22 cellular contexts compared by ENCODE assay signal in genomic region chr1:8063298-8064068, GRCh38. TPM values are rescaled to one million over a fixed set of nuclear protein-coding genes. Genes with fewer than 3 reads are reported as not detected.
DNase-seq lines count a peak whose midpoint lies in the region; ATAC-seq and TF ChIP-seq lines count a peak whose summit lies in the region.
"Had no signal": no experiment of that assay in that cellular context is flagged by ENCODE, and none has a peak within 500 bp of the region (broad histone marks: within the 10 kb centered on the region; RNA-seq: fewer than 3 reads in every experiment).

No MANE protein-coding gene starts in this region.

- H3K27me3 ChIP-seq in left ventricle myocardium inferior (ENCODE audit: low read depth), result no peaks in the 10 kb centered on the region
- no peaks in the 10 kb centered on the region for H3K27me3 ChIP-seq in trophoblast cell (ENCODE audit: insufficient read depth, low read length)
- H3K27me3 ChIP-seq: foreskin keratinocyte, right lobe of liver had no signal

- H3K4ac ChIP-seq in trophoblast cell (ENCODE audit: low read depth, low read length), result no peak overlapping the region

- H3K4me1 ChIP-seq in left ventricle myocardium inferior (no peaks in the 10 kb centered on the region), trophoblast cell (ENCODE audit: control insufficient read depth in 1 of 2, insufficient read depth in 2 of 2, low read length in 2 of 2) (peaks cover 8 to 12% of the 10 kb centered on the region in 2 experiments)
- H3K4me1 ChIP-seq: right lobe of liver had no signal

- H2AFZ ChIP-seq in trophoblast cell (ENCODE audit: insufficient read depth, low read length, poor library complexity), result no peak overlapping the region

- H3K27ac ChIP-seq in left ventricle myocardium inferior (replicated peaks) (no peak overlapping the region), trophoblast cell (ENCODE audit: low read depth, low read length) (peak overlapping the region; percentile 32), RWPE1 (no peak overlapping the region)
- H3K27ac ChIP-seq: foreskin keratinocyte, right lobe of liver had no signal

- TF ChIP-seq CTCF in left ventricle myocardium inferior (IDR thresholded peaks at IDR 0.05; ENCODE audit: borderline replicate concordance) (no peak), glutamatergic neuron (IDR thresholded peaks at IDR 0.05; ENCODE audit: partially characterized antibody, unreplicated experiment) (no peak), RWPE1 (conservative IDR thresholded peaks at IDR 0.05; ENCODE audit: low read depth) (no peak)

- H3K4me3 Mint-ChIP-seq in glutamatergic neuron (ENCODE audit: unreplicated experiment), result no peak overlapping the region
- no peak overlapping the region for H3K4me3 Mint-ChIP-seq in activated CD4-positive, alpha-beta memory T cell treated with anti-CD3 and anti-CD28 coated beads for 36 hours
- H3K4me3 Mint-ChIP-seq: activated CD4-positive, alpha-beta T cell treated with anti-CD3 and anti-CD28 coated beads, Interleukin-2, amount 10 ng/mL, durations not matched to agents 7 days and 5 days; activated naive CD8-positive, alpha-beta T cell treated with anti-CD3 and anti-CD28 coated beads for 36 hours; naive B cell; T-helper 17 cell had no signal

- no peak overlapping the region for H3K27ac Mint-ChIP-seq in glutamatergic neuron (ENCODE audit: unreplicated experiment)
- no peak overlapping the region for H3K27ac Mint-ChIP-seq in activated CD4-positive, alpha-beta memory T cell treated with anti-CD3 and anti-CD28 coated beads for 36 hours
- H3K27ac Mint-ChIP-seq: activated CD4-positive, alpha-beta T cell treated with anti-CD3 and anti-CD28 coated beads, Interleukin-2, amount 10 ng/mL, durations not matched to agents 7 days and 5 days; activated naive CD8-positive, alpha-beta T cell treated with anti-CD3 and anti-CD28 coated beads for 36 hours; activated T-helper 2 cell treated with anti-CD3 and anti-CD28 coated beads, Interferon-gamma antibody, Interleukin-2, Interleukin-4, amounts not matched to agents 10 μg/mL and 5 μg/mL and 100 μg/mL, durations not matched to agents 14 hours and 24 hours and 36 hours; naive B cell; T-helper 17 cell had no signal

- peaks cover 2% of the 10 kb centered on the region for H3K4me1 Mint-ChIP-seq in glutamatergic neuron (ENCODE audit: low read depth, unreplicated experiment)
- H3K4me1 Mint-ChIP-seq in activated CD4-positive, alpha-beta memory T cell treated with anti-CD3 and anti-CD28 coated beads for 36 hours (ENCODE audit: low read depth), result no peaks in the 10 kb centered on the region
- H3K4me1 Mint-ChIP-seq: activated CD4-positive, alpha-beta T cell treated with anti-CD3 and anti-CD28 coated beads, Interleukin-2, amount 10 ng/mL, durations not matched to agents 7 days and 5 days; activated naive CD8-positive, alpha-beta T cell treated with anti-CD3 and anti-CD28 coated beads for 36 hours; naive B cell; T-helper 17 cell had no signal

- H2BK5ac ChIP-seq in trophoblast cell (ENCODE audit: low read depth, low read length, poor library complexity), result no peak overlapping the region

- no peak overlapping the region for H4K8ac ChIP-seq in trophoblast cell (ENCODE audit: low read depth, low read length)

- no peak overlapping the region for H3K18ac ChIP-seq in trophoblast cell (ENCODE audit: low read length)

- H3K4me2 ChIP-seq in trophoblast cell (ENCODE audit: low read length), result no peak overlapping the region

- H3K36me3 Mint-ChIP-seq in glutamatergic neuron (ENCODE audit: unreplicated experiment), result peaks cover 4% of the 10 kb centered on the region
- no peaks in the 10 kb centered on the region for H3K36me3 Mint-ChIP-seq in activated CD4-positive, alpha-beta memory T cell treated with anti-CD3 and anti-CD28 coated beads for 36 hours
- H3K36me3 Mint-ChIP-seq: activated naive CD8-positive, alpha-beta T cell treated with anti-CD3 and anti-CD28 coated beads for 36 hours; naive B cell had no signal

- H4K12ac ChIP-seq in trophoblast cell (ENCODE audit: low read depth, low read length), result no peak overlapping the region

- H4K91ac ChIP-seq in trophoblast cell (ENCODE audit: low read depth, low read length), result no peak overlapping the region

- no peaks in the 10 kb centered on the region for H3K9me3 ChIP-seq in left ventricle myocardium inferior (replicated peaks)
- H3K9me3 ChIP-seq in trophoblast cell (ENCODE audit: insufficient read depth, low read depth, low read length), result peaks cover 2% of the 10 kb centered on the region
- H3K9me3 ChIP-seq: right lobe of liver had no signal

- no peak overlapping the region for H3K9ac ChIP-seq in trophoblast cell (ENCODE audit: low read length)

- H3K79me1 ChIP-seq in trophoblast cell (ENCODE audit: low read length), result peaks cover 18% of the 10 kb centered on the region

- H3K79me2 ChIP-seq in trophoblast cell (ENCODE audit: control insufficient read depth, insufficient read depth, low read length, poor library complexity), result no peaks in the 10 kb centered on the region

- WGBS in trophoblast cell (ENCODE audit: extremely low coverage, insufficient coverage, insufficient read length), result no CpG with 5 or more reads among the region's 7 CpGs

- no peaks in the 10 kb centered on the region for H3K9me3 Mint-ChIP-seq in glutamatergic neuron (ENCODE audit: unreplicated experiment)
- H3K9me3 Mint-ChIP-seq in activated CD4-positive, alpha-beta memory T cell treated with anti-CD3 and anti-CD28 coated beads for 36 hours, result no peaks in the 10 kb centered on the region
- H3K9me3 Mint-ChIP-seq: activated CD4-positive, alpha-beta T cell treated with anti-CD3 and anti-CD28 coated beads, Interleukin-2, amount 10 ng/mL, durations not matched to agents 7 days and 5 days; activated naive CD8-positive, alpha-beta T cell treated with anti-CD3 and anti-CD28 coated beads for 36 hours; activated T-helper 2 cell treated with anti-CD3 and anti-CD28 coated beads, Interferon-gamma antibody, Interleukin-2, Interleukin-4, amounts not matched to agents 10 μg/mL and 5 μg/mL and 100 μg/mL, durations not matched to agents 14 hours and 24 hours and 36 hours had no signal

- H3K36me3 ChIP-seq in left ventricle myocardium inferior (no peaks in the 10 kb centered on the region), trophoblast cell (ENCODE audit: control insufficient read depth in 1 of 2, insufficient read depth in 2 of 2, low read length in 2 of 2) (no peaks in the 10 kb centered on the region)
- H3K36me3 ChIP-seq: right lobe of liver had no signal

- POLR2A ChIA-PET in activated CD4-positive, alpha-beta memory T cell treated with anti-CD3 and anti-CD28 coated beads for 36 hours (lab: Charles Lee), result no interaction called here
- POLR2A ChIA-PET in RWPE1 (lab: Yijun Ruan, JAX; ENCODE audit: low non-redundant PET), result interaction anchor here (0.5 to 0.6 kb wide), 2 partner anchors 104 to 144 kb away, joined by 4 to 9 read pairs; no protein-coding TSS in a partner anchor

- H2BK12ac ChIP-seq in trophoblast cell (ENCODE audit: low read length), result no peak overlapping the region

- no peak overlapping the region for H3K4me3 ChIP-seq in left ventricle myocardium inferior
- H3K4me3 ChIP-seq in trophoblast cell (ENCODE audit: low read depth, low read length), result no peak overlapping the region
- H3K4me3 ChIP-seq: right lobe of liver had no signal

- H3K14ac ChIP-seq in trophoblast cell (ENCODE audit: low read length), result no peak overlapping the region

- no peak for ATAC-seq in Right ventricle myocardium superior (ENCODE audit: poor library complexity)
- ATAC-seq: foreskin keratinocyte, T-helper 17 cell had no signal

- no peak overlapping the region for H2BK120ac ChIP-seq in trophoblast cell (ENCODE audit: insufficient read depth, low read length, poor library complexity)

- CTCF ChIA-PET in activated CD4-positive, alpha-beta memory T cell treated with anti-CD3 and anti-CD28 coated beads for 36 hours (lab: Charles Lee), result no interaction called here
- CTCF ChIA-PET in RWPE1 (lab: Yijun Ruan, JAX), result no interaction called here

- H3K27me3 Mint-ChIP-seq in glutamatergic neuron (ENCODE audit: unreplicated experiment), result peaks cover 2% of the 10 kb centered on the region
- H3K27me3 Mint-ChIP-seq in activated CD4-positive, alpha-beta memory T cell treated with anti-CD3 and anti-CD28 coated beads for 36 hours, result no peaks in the 10 kb centered on the region

- no peak overlapping the region for H2AK5ac ChIP-seq in trophoblast cell (ENCODE audit: low read length)

- DNase-seq in left ventricle myocardium inferior (peak; percentile 19), Right ventricle myocardium superior (no peak), glutamatergic neuron (peak; percentile 25), trophoblast cell (no peak), kidney tubule cell (ENCODE audit: low spot score) (no peak), RWPE1 (ENCODE audit: low spot score) (no peak)
- DNase-seq in activated CD4-positive, alpha-beta memory T cell treated with anti-CD3 and anti-CD28 coated beads for 36 hours, result no peak
- DNase-seq in stimulated activated CD4-positive, alpha-beta T cell treated with anti-CD3 and anti-CD28 coated beads, Interleukin-4, amount 100 ng/mL, for 24 hours, result no peak
- DNase-seq: activated CD4-positive, alpha-beta T cell treated with anti-CD3 and anti-CD28 coated beads, Interleukin-2, amount 10 ng/mL, durations not matched to agents 7 days and 5 days; activated CD8-positive, alpha-beta memory T cell treated with anti-CD3 and anti-CD28 coated beads, Interleukin-2, amount 50 U/mL, for 48 hours; activated naive CD8-positive, alpha-beta T cell treated with anti-CD3 and anti-CD28 coated beads for 36 hours; cerebellar nuclear complex; COR-L47; effector CD4-positive, alpha-beta T cell; foreskin keratinocyte; hippocampal formation; Kasumi-1; naive B cell; NCI-H187; right lobe of liver; T-helper 17 cell had no signal

- intact Hi-C loops in left ventricle myocardium inferior (cut with micrococcal nuclease), result no loop called here
- intact Hi-C loops in Right ventricle myocardium superior (cut with DNase I), result no loop called here
- intact Hi-C loops in activated CD4-positive, alpha-beta memory T cell treated with anti-CD3 and anti-CD28 coated beads for 36 hours (cut with micrococcal nuclease), result no loop called here

- no peak overlapping the region for H3K23ac ChIP-seq in trophoblast cell (ENCODE audit: low read length)

RNA-seq across cellular contexts. Expression of gene ERRFI1, which starts 37.4 kb away (rescaled TPM):
- 10.8 TPM for total RNA-seq in left ventricle myocardium inferior
- 11.1 TPM for total RNA-seq in Right ventricle myocardium superior
- 11.8 TPM for total RNA-seq in glutamatergic neuron (ENCODE audit: unreplicated experiment)
- polyA plus RNA-seq in trophoblast cell (2013), result 267 and 277 TPM in 2 replicates
- 1 to 10 TPM; 1.5 to 1.9 TPM for total RNA-seq in activated CD4-positive, alpha-beta memory T cell treated with anti-CD3 and anti-CD28 coated beads for 36 hours

Comparison
In these comparisons a context has a peak if more than half of its experiments do, and no peak if none do; other contexts are left out.
1. DNase-seq: peak in left ventricle myocardium inferior (single experiment) and glutamatergic neuron (single experiment); none in Right ventricle myocardium superior (single experiment), trophoblast cell (0 of 2), activated CD4-positive, alpha-beta memory T cell treated with anti-CD3 and anti-CD28 coated beads for 36 hours (single experiment), stimulated activated CD4-positive, alpha-beta T cell treated with anti-CD3 and anti-CD28 coated beads, Interleukin-4, amount 100 ng/mL, for 24 hours (single experiment), kidney tubule cell (single experiment) and RWPE1 (single experiment).